Comparison of ENCODE assay signal across 8 cellular contexts in genomic region chr7:28155019-28155660, GRCh38. TPM values are rescaled to one million over a fixed set of nuclear protein-coding genes. Genes with fewer than 3 reads are reported as not detected.
DNase-seq lines count a peak whose midpoint lies in the region; ATAC-seq and TF ChIP-seq lines count a peak whose summit lies in the region.

No MANE protein-coding gene starts in this region.

- no peak overlapping the region for H3K27ac ChIP-seq in prostate gland
- no peak overlapping the region for H3K27ac ChIP-seq in aorta (ENCODE audit: low read depth in 1 of 2, low read length in 2 of 2)

- H3K9me3 ChIP-seq in prostate gland (no peaks in the 10 kb centered on the region), aorta (ENCODE audit: control insufficient read depth, low read length) (no peaks in the 10 kb centered on the region)

- no peaks in the 10 kb centered on the region for H3K9me3 Mint-ChIP-seq in CD14-positive monocyte
- peaks cover 3% of the 10 kb centered on the region for H3K9me3 Mint-ChIP-seq in activated naive CD8-positive, alpha-beta T cell (ENCODE audit: low read depth)

- ATAC-seq in GM19351 (IDR thresholded peaks at IDR 0.05; ENCODE audit: unreplicated experiment) (peak; percentile 78), HG03175 (IDR thresholded peaks at IDR 0.05; ENCODE audit: unreplicated experiment) (peak; percentile 83), aorta (ENCODE audit: low FRiP score) (no peak)

- H3K36me3 Mint-ChIP-seq in CD14-positive monocyte = peaks cover 11 to 17% of the 10 kb centered on the region in 2 donors
- H3K36me3 Mint-ChIP-seq in activated naive CD8-positive, alpha-beta T cell = peaks cover 2% of the 10 kb centered on the region

- peak overlapping the region; percentile 25 to 41 for H3K4me3 Mint-ChIP-seq in CD14-positive monocyte
- peak overlapping the region; percentile 64 for H3K4me3 Mint-ChIP-seq in activated naive CD8-positive, alpha-beta T cell

- DNase-seq in CD14-positive monocyte (ENCODE audit: low spot score) = no peak
- no peak for DNase-seq in amygdala (lab: John Stamatoyannopoulos, UW)
- DNase-seq in prostate gland (ENCODE audit: low spot score) = no peak
- DNase-seq in aorta = no peak
- no peak for DNase-seq in retina

- H3K4me3 ChIP-seq in prostate gland (no peak overlapping the region), aorta (ENCODE audit: low read length in 2 of 2) (no peak overlapping the region)

- H3K36me3 ChIP-seq in prostate gland = no peaks in the 10 kb centered on the region
- no peaks in the 10 kb centered on the region for H3K36me3 ChIP-seq in aorta (ENCODE audit: control insufficient read depth in 1 of 2, insufficient read depth in 2 of 2, low read length in 1 of 2)

- no peak for TF ChIP-seq POLR2A in prostate gland (IDR thresholded peaks at IDR 0.05)

- H3K4me1 Mint-ChIP-seq in CD14-positive monocyte = peaks cover 66% of the 10 kb centered on the region
- peaks cover 46% of the 10 kb centered on the region for H3K4me1 Mint-ChIP-seq in activated naive CD8-positive, alpha-beta T cell (ENCODE audit: low read depth)

- intact Hi-C loops in CD14-positive monocyte (cut with micrococcal nuclease) = loop anchor here in 1 of 2 donors (10.0 kb wide), 2 partner anchors 80 to 530 kb away; no protein-coding TSS in a partner anchor
- intact Hi-C loops in prostate gland (cut with DNase I) = no loop called here
- intact Hi-C loops in aorta (cut with DNase I) = no loop called here

- WGBS in prostate gland = 69% methylated on average over 3 of the region's 3 CpGs
- 33 to 43% methylated on average over 3 of the region's 3 CpGs for WGBS in aorta, 2 donors

- no peaks in the 10 kb centered on the region for H3K27me3 ChIP-seq in prostate gland (replicated peaks; ENCODE audit: insufficient read depth)
- no peaks in the 10 kb centered on the region for H3K27me3 ChIP-seq in aorta (ENCODE audit: control insufficient read depth in 1 of 2, insufficient read depth in 2 of 2, low read length in 1 of 2)

- H3K4me1 ChIP-seq in prostate gland (replicated peaks) = no peaks in the 10 kb centered on the region
- H3K4me1 ChIP-seq in aorta (ENCODE audit: control insufficient read depth in 1 of 2, insufficient read depth in 2 of 2, low read length in 2 of 2) = peaks cover 2 to 14% of the 10 kb centered on the region in 2 donors

- TF ChIP-seq CTCF in CD14-positive monocyte (IDR thresholded peaks at IDR 0.05) = no peak
- no peak for TF ChIP-seq CTCF in prostate gland (IDR thresholded peaks at IDR 0.05)

- H3K27me3 Mint-ChIP-seq in CD14-positive monocyte (ENCODE audit: low read depth in 3 of 3) = peaks cover 0 to 3% (median 0%) of the 10 kb centered on the region in 3 donors
- H3K27me3 Mint-ChIP-seq in activated naive CD8-positive, alpha-beta T cell = no peaks in the 10 kb centered on the region

- peak overlapping the region; percentile 88 to 97 (median 95) for H3K27ac Mint-ChIP-seq in CD14-positive monocyte
- peak overlapping the region; percentile 91 for H3K27ac Mint-ChIP-seq in activated naive CD8-positive, alpha-beta T cell

RNA-seq across cellular contexts. Expression of gene JAZF1, which starts 25.5 kb away (rescaled TPM):
- polyA plus RNA-seq in CD14-positive monocyte (10 to 100 TPM; 12.1 to 17.2 TPM), aorta (10 to 100 TPM; 13.5 to 18.8 TPM)
- total RNA-seq in prostate gland (10 to 100 TPM in 1 of 2 donors, 1 to 10 TPM in 1; 9.3 to 37.4 TPM), aorta (10 to 100 TPM; 23.8 to 38.8 TPM)
